Comparison of ENCODE assay signal across 23 cellular contexts in genomic region chr4:168577624-168578023, GRCh38.
"Had no signal": no experiment of that assay in that cellular context is flagged by ENCODE, and none has a peak within 500 bp of the region (broad histone marks: within the 10 kb centered on the region; RNA-seq: fewer than 3 reads in every experiment).

No MANE protein-coding gene starts in this region.

- H3K27ac ChIP-seq: epithelial cell of prostate, gastroesophageal sphincter, left lung, ovary, prostate gland, transverse colon had no signal

- H3K4me1 ChIP-seq: gastroesophageal sphincter, left lung, prostate gland, transverse colon had no signal

- H3K36me3 ChIP-seq: gastroesophageal sphincter, left lung, ovary, prostate gland, transverse colon had no signal

- H3K27me3 ChIP-seq: gastroesophageal sphincter, left lung, ovary, transverse colon had no signal

- ATAC-seq: gastroesophageal sphincter; left lung; naive thymus-derived CD4-positive, alpha-beta T cell; T-helper 17 cell; WTC11 had no signal

- DNase-seq: activated CD4-positive, alpha-beta memory T cell treated with anti-CD3 and anti-CD28 coated beads, Interleukin-2, amount 10 ng/mL, durations not matched to agents 7 days and 5 days; activated CD4-positive, alpha-beta T cell treated with anti-CD3 and anti-CD28 coated beads for 1 hour; activated CD4-positive, alpha-beta T cell treated with anti-CD3 and anti-CD28 coated beads, Interleukin-2, amount 10 ng/mL, durations not matched to agents 7 days and 5 days; activated CD8-positive, alpha-beta memory T cell treated with anti-CD3 and anti-CD28 coated beads, Interleukin-2, amount 50 U/mL, for 48 hours; activated gamma-delta T cell treated with Interleukin-2 at 50 U/mL for 16 hours; activated naive CD4-positive, alpha-beta T cell treated with anti-CD3 and anti-CD28 coated beads, Interleukin-2, amount 50 U/mL, for 16 hours; activated T-cell treated with anti-CD3 and anti-CD28 coated beads, Interleukin-2, amount 50 U/mL, for 24 hours; effector CD4-positive, alpha-beta T cell; hypothalamus; immature natural killer cell; left lung; naive thymus-derived CD4-positive, alpha-beta T cell; ovary; retina; stimulated activated CD4-positive, alpha-beta T cell treated with anti-CD3 and anti-CD28 coated beads, Interleukin-2, amount 100 ng/mL, for 48 hours; stimulated activated naive CD4-positive, alpha-beta T cell treated with Interleukin-2 at 50 U/mL for 16 hours; T-helper 17 cell; T1000; transverse colon had no signal

- H3K4me3 ChIP-seq: gastroesophageal sphincter, left lung, ovary, prostate gland, transverse colon had no signal

- H3K9me3 ChIP-seq: gastroesophageal sphincter, left lung, ovary, prostate gland, transverse colon had no signal
